20 cellular contexts compared by ENCODE assay signal in the genomic region with DNA sequence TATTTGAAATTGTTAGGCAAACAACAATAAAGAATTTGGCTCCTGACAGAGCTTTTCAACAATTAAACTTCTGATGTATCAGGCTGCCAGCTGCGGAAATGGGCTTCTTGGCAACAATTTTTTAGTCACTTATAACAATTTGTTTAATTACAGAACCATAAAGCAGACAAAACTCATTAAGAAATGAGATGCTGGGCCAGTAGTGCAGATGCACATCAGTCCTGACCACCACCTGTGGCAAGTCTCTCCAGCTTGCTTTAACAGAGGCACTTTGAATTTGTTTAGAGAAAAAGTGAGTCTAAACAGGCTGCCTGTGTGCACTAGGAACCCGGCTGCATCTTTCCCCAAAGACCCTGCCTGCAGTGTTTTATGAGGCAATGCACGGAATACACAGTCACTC.
"Had no signal": no experiment of that assay in that cellular context is flagged by ENCODE, and none has a peak within 500 bp of the region (broad histone marks: within the 10 kb centered on the region; RNA-seq: fewer than 3 reads in every experiment).

No MANE protein-coding gene starts in this region.

- ATAC-seq: activated CD4-positive, CD25-positive, alpha-beta regulatory T cell treated with anti-CD3 and anti-CD28 coated beads, Interleukin-2, amount 50 U/mL, for 24 hours; activated naive CD8-positive, alpha-beta T cell treated with anti-CD3 and anti-CD28 coated beads, Interleukin-2, amount 50 U/mL, for 24 hours; activated T-cell treated with anti-CD3 and anti-CD28 coated beads, Interleukin-2, amount 50 U/mL, for 4 hours; left colon; lower lobe of right lung; naive thymus-derived CD8-positive, alpha-beta T cell; pancreas; right lobe of liver; stimulated activated effector memory CD8-positive, alpha-beta T cell treated with anti-CD3 and anti-CD28 coated beads, Interleukin-12 subunit alpha, Interleukin-12 subunit beta, amount 100 ng/mL, for 72 hours had no signal

- DNase-seq: activated CD4-positive, alpha-beta T cell treated with anti-CD3 and anti-CD28 coated beads, Interleukin-2, amount 10 ng/mL, durations not matched to agents 7 days and 5 days; activated CD8-positive, alpha-beta memory T cell treated with anti-CD3 and anti-CD28 coated beads, Interleukin-2, amount 50 U/mL, for 4 hours; activated effector memory CD4-positive, alpha-beta T cell treated with Interleukin-2 at 50 U/mL for 16 hours; activated naive CD4-positive, alpha-beta T cell treated with anti-CD3 and anti-CD28 coated beads, Interleukin-2, amount 10 ng/mL, durations not matched to agents 7 days and 5 days; activated naive CD8-positive, alpha-beta T cell treated with anti-CD3 and anti-CD28 coated beads, Interleukin-2, amount 50 U/mL, for 24 hours; activated T-cell treated with anti-CD3 and anti-CD28 coated beads, Interleukin-2, amount 50 U/mL, for 4 hours; aorta; brain microvascular endothelial cell; colonic mucosa; hypothalamus; islet precursor cell; left colon; lower lobe of right lung; naive thymus-derived CD8-positive, alpha-beta T cell; pancreas; right lobe of liver; stimulated activated CD4-positive, alpha-beta T cell treated with anti-CD3 and anti-CD28 coated beads, Interleukin-4, amount 100 ng/mL, for 24 hours; testis had no signal

- H3K27ac ChIP-seq: brain microvascular endothelial cell, colonic mucosa, lower lobe of right lung, pancreas, right lobe of liver, testis had no signal
